1 cellular context compared by ENCODE assay signal in genomic region chr1:152110860-152111514, GRCh38.
TF ChIP-seq lines count a peak whose summit lies in the region.

No MANE protein-coding gene starts in this region.

TF ChIP-seq in GM12878, 131 proteins besides CTCF, POLR2A, EP300 and RAD21 (continued from another document):
- TF ChIP-seq ZBTB11 (CRISPR knock-in tag; IDR thresholded peaks at IDR 0.05) = no peak
- TF ChIP-seq MAX (IDR thresholded peaks at IDR 0.05; ENCODE audit: low read depth, low read length) = no peak
